In genomic region chr5:1047332-1047965, GRCh38 we compare ENCODE assay signal across 16 cellular contexts.
"Had no signal": no experiment of that assay in that cellular context is flagged by ENCODE, and none has a peak within 500 bp of the region (broad histone marks: within the 10 kb centered on the region; RNA-seq: fewer than 3 reads in every experiment).

No MANE protein-coding gene starts in this region.

- H2AFZ ChIP-seq: hepatocyte, parathyroid adenoma had no signal

- H3K9ac ChIP-seq: parathyroid adenoma had no signal

- H3K4me1 ChIP-seq: parathyroid adenoma, stomach, testis, upper lobe of right lung had no signal

- H3K27me3 Mint-ChIP-seq: activated CD4-positive, alpha-beta memory T cell treated with anti-CD3 and anti-CD28 coated beads for 36 hours; activated naive CD8-positive, alpha-beta T cell had no signal

- H3K9me3 ChIP-seq: mucosa of descending colon, stomach, testis, upper lobe of right lung had no signal

- DNase-seq: activated CD4-positive, alpha-beta memory T cell treated with anti-CD3 and anti-CD28 coated beads for 36 hours; activated gamma-delta T cell; left cardiac atrium; mesenchymal stem cell; mucosa of descending colon; naive B cell; stimulated activated CD4-positive, alpha-beta T cell treated with anti-CD3 and anti-CD28 coated beads, Interleukin-4, amount 100 ng/mL, for 24 hours; stomach; testis; upper lobe of right lung had no signal

- H3K4me3 Mint-ChIP-seq: activated CD4-positive, alpha-beta memory T cell treated with anti-CD3 and anti-CD28 coated beads for 36 hours; activated naive CD8-positive, alpha-beta T cell; naive B cell; stimulated activated effector memory CD8-positive, alpha-beta T cell treated with anti-CD3 and anti-CD28 coated beads, Interleukin-12 subunit alpha, Interleukin-12 subunit beta, amount 100 ng/mL, for 72 hours had no signal

- H3K4me2 ChIP-seq: hepatocyte had no signal

- H3K36me3 Mint-ChIP-seq: activated CD4-positive, alpha-beta memory T cell treated with anti-CD3 and anti-CD28 coated beads for 36 hours had no signal

- H3K27ac Mint-ChIP-seq: activated CD4-positive, alpha-beta memory T cell treated with anti-CD3 and anti-CD28 coated beads for 36 hours had no signal

- H3K27me3 ChIP-seq: cardiac muscle cell, hepatocyte, stomach, testis, upper lobe of right lung had no signal

- H3K4me3 ChIP-seq: cardiac muscle cell, hepatocyte, mucosa of descending colon, stomach, testis, upper lobe of right lung had no signal

- H3K27ac ChIP-seq: cardiac muscle cell, hepatocyte, parathyroid adenoma, stomach, testis, upper lobe of right lung had no signal

- ATAC-seq: left cardiac atrium; mucosa of descending colon; sciatic nerve; stimulated activated effector memory CD8-positive, alpha-beta T cell treated with anti-CD3 and anti-CD28 coated beads, Interleukin-12 subunit alpha, Interleukin-12 subunit beta, amount 100 ng/mL, for 72 hours; upper lobe of right lung had no signal
